In genomic region chr1:201795066-201795465, GRCh38 we compare ENCODE assay signal across 9 cellular contexts. TPM values are rescaled to one million over a fixed set of nuclear protein-coding genes. Genes with fewer than 3 reads are reported as not detected.
DNase-seq lines count a peak whose midpoint lies in the region; ATAC-seq and TF ChIP-seq lines count a peak whose summit lies in the region.
"Had no signal": no experiment of that assay in that cellular context is flagged by ENCODE, and none has a peak within 500 bp of the region (broad histone marks: within the 10 kb centered on the region; RNA-seq: fewer than 3 reads in every experiment).

No MANE protein-coding gene starts in this region.

- H3K36me3 ChIP-seq in GM23338 (ENCODE audit: insufficient read depth) (peaks cover 5% of the 10 kb centered on the region; the same call in 1 of the 2 replicates), Panc1 (ENCODE audit: control insufficient read depth, insufficient read depth, low read length) (no peaks in the 10 kb centered on the region)

- no peaks in the 10 kb centered on the region for H3K4me1 ChIP-seq in GM23338 (ENCODE audit: insufficient read depth)
- peaks cover 4% of the 10 kb centered on the region; the same call in 1 of the 2 replicates for H3K4me1 ChIP-seq in Panc1 (ENCODE audit: control insufficient read depth, insufficient read depth, low read length)

- H3K9me2 ChIP-seq in GM23338 (ENCODE audit: insufficient read depth), result no peaks in the 10 kb centered on the region

- TF ChIP-seq CTCF in AG04450 (IDR thresholded peaks at IDR 0.05; ENCODE audit: low read depth, low read length) (peak; percentile 53), GM23338 (conservative IDR thresholded peaks at IDR 0.05; ENCODE audit: low read depth in 2 of 2) (peak; percentile 61 to 62), Panc1 (IDR thresholded peaks at IDR 0.05) (peak; percentile 58)

- no peak overlapping the region for H2AFZ ChIP-seq in GM23338

- in situ Hi-C loops in Panc1 (cut with HindIII; ENCODE audit: low pct_unique_long_range_greater_than_20kb, low sequenced_read_pairs), result no loop called here

- peaks cover 2% of the 10 kb centered on the region for H3K27me3 Mint-ChIP-seq in GM23338 (ENCODE audit: insufficient read depth, low read depth, poor library complexity)
- H3K27me3 Mint-ChIP-seq in activated T-helper 17 cell treated with anti-CD3 and anti-CD28 coated beads, Interleukin-2, amount 50 U/mL, for 72 hours, result no peaks in the 10 kb centered on the region
- H3K27me3 Mint-ChIP-seq: IgD-negative memory B cell had no signal

- POLR2A ChIA-PET in AG04450 (lab: Yijun Ruan, JAX), result interaction anchor here (0.6 kb wide), 1 partner anchor 86 kb away, joined by 5 read pairs; no protein-coding TSS in a partner anchor
- POLR2A ChIA-PET in Panc1 (lab: Charles Lee), result no interaction called here

- no peak overlapping the region for H3K27ac Mint-ChIP-seq in GM23338
- no peak overlapping the region for H3K27ac Mint-ChIP-seq in activated T-helper 17 cell treated with anti-CD3 and anti-CD28 coated beads, Interleukin-2, amount 50 U/mL, for 72 hours
- H3K27ac Mint-ChIP-seq: IgD-negative memory B cell had no signal

- no peak overlapping the region for H3K4me3 Mint-ChIP-seq in GM23338
- no peak overlapping the region for H3K4me3 Mint-ChIP-seq in activated T-helper 17 cell treated with anti-CD3 and anti-CD28 coated beads, Interleukin-2, amount 50 U/mL, for 72 hours
- H3K4me3 Mint-ChIP-seq: IgD-negative memory B cell had no signal

- CTCF ChIA-PET in AG04450 (lab: Charles Lee), result interaction anchor here (0.5 to 5.1 kb wide), 18 partner anchors 9 to 388 kb away, joined by 3 to 232 read pairs (median 4); no protein-coding TSS in a partner anchor
- CTCF ChIA-PET in Panc1 (lab: Charles Lee), result interaction anchor here (0.9 to 1.8 kb wide), 3 partner anchors 82 to 235 kb away, joined by 4 to 9 read pairs (median 4); no protein-coding TSS in a partner anchor

- BruUV-seq in Panc1 (replicated peaks; lab: Mats Ljungman, UMichigan), result no TSS peak

- H3K4me1 Mint-ChIP-seq in GM23338, result no peaks in the 10 kb centered on the region
- no peaks in the 10 kb centered on the region for H3K4me1 Mint-ChIP-seq in activated T-helper 17 cell treated with anti-CD3 and anti-CD28 coated beads, Interleukin-2, amount 50 U/mL, for 72 hours
- H3K4me1 Mint-ChIP-seq: IgD-negative memory B cell had no signal

- H3K79me2 ChIP-seq in GM23338 (replicated peaks; ENCODE audit: insufficient read depth), result no peaks in the 10 kb centered on the region

- DNase-seq in AG04450 (ENCODE audit: low read depth, low spot score) (no peak), GM23338 (ENCODE audit: low spot score) (peak; percentile 71), Panc1 (ENCODE audit: low read depth, low spot score) (no peak), hepatic stellate cell (ENCODE audit: low spot score) (peak; percentile 52), NCI-H1048 (lab: John Stamatoyannopoulos, UW) (no peak)
- DNase-seq in stimulated activated CD8-positive, alpha-beta memory T cell treated with anti-CD3 and anti-CD28 coated beads, Interleukin-4, amount 100 ng/mL, for 48 hours, result no peak

- ATAC-seq in GM23338, result no peak; the same call in 2 of the 3 replicates
- ATAC-seq in Panc1, result no peak
- no peak for ATAC-seq in activated T-helper 17 cell treated with anti-CD3 and anti-CD28 coated beads, Interleukin-2, amount 50 U/mL, for 72 hours (replicated peaks)
- no peak for ATAC-seq in GM19452 (IDR thresholded peaks at IDR 0.05; ENCODE audit: unreplicated experiment)

- H3K4me3 ChIP-seq in AG04450 (ENCODE audit: low read depth, low read length), result no peak overlapping the region
- H3K4me3 ChIP-seq in GM23338, result no peak overlapping the region
- H3K4me3 ChIP-seq in Panc1 (ENCODE audit: low read depth in 2 of 2, low read length in 2 of 2), result no peak overlapping the region

- intact Hi-C loops in Panc1 (cut with micrococcal nuclease; ENCODE audit: unreplicated experiment), result no loop called here

- no peaks in the 10 kb centered on the region for H3K9me3 Mint-ChIP-seq in GM23338
- H3K9me3 Mint-ChIP-seq in activated T-helper 17 cell treated with anti-CD3 and anti-CD28 coated beads, Interleukin-2, amount 50 U/mL, for 72 hours, result no peaks in the 10 kb centered on the region
- H3K9me3 Mint-ChIP-seq: IgD-negative memory B cell had no signal

- H4K20me1 ChIP-seq in GM23338 (replicated peaks; ENCODE audit: insufficient read depth), result no peaks in the 10 kb centered on the region; the same call in 1 of the 2 replicates

- peaks cover 59% of the 10 kb centered on the region for H3K36me3 Mint-ChIP-seq in GM23338 (ENCODE audit: low read depth)
- H3K36me3 Mint-ChIP-seq in activated T-helper 17 cell treated with anti-CD3 and anti-CD28 coated beads, Interleukin-2, amount 50 U/mL, for 72 hours (ENCODE audit: low read depth), result no peaks in the 10 kb centered on the region
- H3K36me3 Mint-ChIP-seq: IgD-negative memory B cell had no signal

- no peak overlapping the region for H3K27ac ChIP-seq in AG04450 (ENCODE audit: low read depth, low read length)
- H3K27ac ChIP-seq in GM23338 (ENCODE audit: low read depth), result no peak overlapping the region
- H3K27ac ChIP-seq in Panc1 (ENCODE audit: low read length), result no peak overlapping the region

- H3K27me3 ChIP-seq in AG04450 (ENCODE audit: control insufficient read depth, insufficient read depth, low read length) (no peaks in the 10 kb centered on the region), GM23338 (ENCODE audit: insufficient read depth) (no peaks in the 10 kb centered on the region), Panc1 (ENCODE audit: control insufficient read depth, insufficient read depth, low read length) (no peaks in the 10 kb centered on the region)

- no peak overlapping the region for H3K4me2 ChIP-seq in GM23338

- no peaks in the 10 kb centered on the region for H3F3A ChIP-seq in GM23338 (replicated peaks; ENCODE audit: low read depth)

- no peaks in the 10 kb centered on the region for H3K9me3 ChIP-seq in AG04450 (ENCODE audit: control insufficient read depth, insufficient read depth, low read length)
- H3K9me3 ChIP-seq in Panc1 (ENCODE audit: control insufficient read depth, insufficient read depth, low read depth, low read length), result no peaks in the 10 kb centered on the region

TF ChIP-seq in GM23338, 12 proteins besides CTCF, POLR2A, EP300 and RAD21:
- TF ChIP-seq, protein P1, sequence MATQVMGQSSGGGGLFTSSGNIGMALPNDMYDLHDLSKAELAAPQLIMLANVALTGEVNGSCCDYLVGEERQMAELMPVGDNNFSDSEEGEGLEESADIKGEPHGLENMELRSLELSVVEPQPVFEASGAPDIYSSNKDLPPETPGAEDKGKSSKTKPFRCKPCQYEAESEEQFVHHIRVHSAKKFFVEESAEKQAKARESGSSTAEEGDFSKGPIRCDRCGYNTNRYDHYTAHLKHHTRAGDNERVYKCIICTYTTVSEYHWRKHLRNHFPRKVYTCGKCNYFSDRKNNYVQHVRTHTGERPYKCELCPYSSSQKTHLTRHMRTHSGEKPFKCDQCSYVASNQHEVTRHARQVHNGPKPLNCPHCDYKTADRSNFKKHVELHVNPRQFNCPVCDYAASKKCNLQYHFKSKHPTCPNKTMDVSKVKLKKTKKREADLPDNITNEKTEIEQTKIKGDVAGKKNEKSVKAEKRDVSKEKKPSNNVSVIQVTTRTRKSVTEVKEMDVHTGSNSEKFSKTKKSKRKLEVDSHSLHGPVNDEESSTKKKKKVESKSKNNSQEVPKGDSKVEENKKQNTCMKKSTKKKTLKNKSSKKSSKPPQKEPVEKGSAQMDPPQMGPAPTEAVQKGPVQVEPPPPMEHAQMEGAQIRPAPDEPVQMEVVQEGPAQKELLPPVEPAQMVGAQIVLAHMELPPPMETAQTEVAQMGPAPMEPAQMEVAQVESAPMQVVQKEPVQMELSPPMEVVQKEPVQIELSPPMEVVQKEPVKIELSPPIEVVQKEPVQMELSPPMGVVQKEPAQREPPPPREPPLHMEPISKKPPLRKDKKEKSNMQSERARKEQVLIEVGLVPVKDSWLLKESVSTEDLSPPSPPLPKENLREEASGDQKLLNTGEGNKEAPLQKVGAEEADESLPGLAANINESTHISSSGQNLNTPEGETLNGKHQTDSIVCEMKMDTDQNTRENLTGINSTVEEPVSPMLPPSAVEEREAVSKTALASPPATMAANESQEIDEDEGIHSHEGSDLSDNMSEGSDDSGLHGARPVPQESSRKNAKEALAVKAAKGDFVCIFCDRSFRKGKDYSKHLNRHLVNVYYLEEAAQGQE (IDR thresholded peaks at IDR 0.05; ENCODE audit: unreplicated experiment), result no peak

RNA-seq across cellular contexts. Expression of gene IPO9, which starts 33.9 kb away (rescaled TPM):
- polyA plus RNA-seq in AG04450 (2011; rRNA removed) (55.5 and 57.9 TPM in 2 replicates), GM23338 (2016; fragmentation: Nextera tagmentation; extraction: Ambion mirVana) (70.8 and 87.4 TPM in 2 replicates)
- 38.9 and 43.6 TPM in 2 replicates for polyA minus RNA-seq in AG04450 (2011; rRNA and poly(A)+ RNA removed)
- 41.1 and 47.6 TPM in 2 replicates for total RNA-seq in GM23338 (2014; rRNA removed; shearing (Covaris generic))
- total RNA-seq in Panc1 (2021; ENCODE audit: unreplicated experiment), result 106 TPM
- polyA plus RNA-seq in Panc1 (2012; ENCODE audit: insufficient read length), result 65.7 TPM
- total RNA-seq in activated T-helper 17 cell treated with anti-CD3 and anti-CD28 coated beads, Interleukin-2, amount 50 U/mL, for 72 hours, result 10 to 100 TPM; 54.3 to 70.2 TPM

Comparison
In these comparisons a context has a peak if more than half of its experiments do, and no peak if none do; other contexts are left out.
1. DNase-seq: peak in GM23338 (single experiment) and hepatic stellate cell (single experiment); none in AG04450 (single experiment), Panc1 (single experiment), stimulated activated CD8-positive, alpha-beta memory T cell treated with anti-CD3 and anti-CD28 coated beads, Interleukin-4, amount 100 ng/mL, for 48 hours (single experiment) and NCI-H1048 (single experiment).
2. Peak in every context shown above with its lines, with median percentiles within 50 percentile points of each other: CTCF ChIP-seq.